ENCODE assay signal across 8 cellular contexts in the genomic region with DNA sequence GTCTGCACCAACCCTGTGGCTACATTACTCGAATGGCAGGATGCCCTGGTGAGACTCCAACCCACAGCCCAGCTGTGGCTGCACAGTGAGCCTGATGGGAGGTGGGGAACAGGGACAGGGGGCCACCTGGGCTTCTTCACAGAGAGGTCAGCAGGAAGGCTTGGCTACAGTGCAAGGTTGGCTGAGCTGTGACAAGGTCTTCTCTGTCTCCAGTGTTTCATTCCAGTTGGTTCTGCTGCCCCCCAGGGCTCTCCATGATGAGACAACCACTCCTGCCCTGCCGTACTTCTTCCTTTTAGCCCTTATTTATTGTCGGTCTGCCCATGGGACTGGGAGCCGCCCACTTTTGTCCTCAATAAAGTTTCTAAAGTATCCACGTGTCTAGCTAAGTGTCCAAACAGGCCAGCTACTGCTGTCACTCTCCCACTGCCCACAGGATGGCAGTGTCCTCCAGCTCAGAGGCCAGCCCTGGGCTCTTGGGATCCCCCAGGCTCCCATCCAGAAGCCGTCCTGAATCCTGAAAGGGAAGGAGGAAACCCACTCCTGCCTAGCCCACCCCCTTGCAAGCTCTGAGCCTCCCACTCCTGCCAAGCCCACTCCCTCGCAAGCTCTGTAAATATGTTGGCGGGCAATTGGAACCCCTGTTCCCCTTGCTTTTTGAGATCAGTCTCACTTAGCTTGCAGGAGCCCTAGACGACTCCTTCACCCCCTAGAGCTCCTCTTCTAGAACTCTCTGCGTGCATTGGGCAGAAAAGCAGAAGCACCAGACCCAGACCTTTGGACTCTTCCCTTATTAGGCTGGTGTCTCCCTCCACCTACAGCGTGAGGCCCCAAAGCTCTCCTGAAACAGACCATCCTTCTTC. TPM values are rescaled to one million over a fixed set of nuclear protein-coding genes. Genes with fewer than 3 reads are reported as not detected.
DNase-seq lines count a peak whose midpoint lies in the region; ATAC-seq, FAIRE-seq and TF ChIP-seq lines count a peak whose summit lies in the region.

No MANE protein-coding gene starts in this region.

- no peak overlapping the region for H3K27ac ChIP-seq in OCI-LY3 (ENCODE audit: low read length)

- H3K36me3 Mint-ChIP-seq in memory B cell: no peaks in the 10 kb centered on the region
- peaks cover 0 to 3% (median 0%) of the 10 kb centered on the region in 3 donors for H3K36me3 Mint-ChIP-seq in immature natural killer cell

- H3K4me3 Mint-ChIP-seq in memory B cell (no peak overlapping the region), immature natural killer cell (no peak overlapping the region)

- no peaks in the 10 kb centered on the region for H3K79me2 ChIP-seq in OCI-LY3 (ENCODE audit: low read length)

- no peaks in the 10 kb centered on the region for H3K4me1 ChIP-seq in OCI-LY3 (ENCODE audit: low read length)

- H2AFZ ChIP-seq in OCI-LY3 (ENCODE audit: low read depth, low read length): no peak overlapping the region

- peaks cover 21% of the 10 kb centered on the region for H3K36me3 ChIP-seq in OCI-LY3 (replicated peaks; ENCODE audit: low read depth, low read length)

- H3K4me1 Mint-ChIP-seq in memory B cell (peaks cover 6% of the 10 kb centered on the region), immature natural killer cell (peaks cover 10 to 12% of the 10 kb centered on the region in 2 donors)

- DNase-seq in AG08395 (ENCODE audit: low spot score): peak; percentile 86
- DNase-seq in ecto neural progenitor cell (ENCODE audit: low spot score): peak; percentile 83
- no peak for DNase-seq in memory B cell (ENCODE audit: low spot score in 2 of 2)
- peak; percentile 58 for DNase-seq in urothelium cell line (ENCODE audit: low spot score)
- DNase-seq in T-helper 9 cell: no peak
- no peak for DNase-seq in immature natural killer cell

- FAIRE-seq in urothelium cell line (lab: Jason Lieb, UNC): no peak

- H3K4me3 ChIP-seq in OCI-LY3 (ENCODE audit: low read length): no peak overlapping the region

- H3K9me3 Mint-ChIP-seq in memory B cell (no peaks in the 10 kb centered on the region), immature natural killer cell (no peaks in the 10 kb centered on the region)

- H3K27me3 Mint-ChIP-seq in memory B cell: peaks cover 22% of the 10 kb centered on the region
- peaks cover 7 to 22% (median 14%) of the 10 kb centered on the region in 3 donors for H3K27me3 Mint-ChIP-seq in immature natural killer cell (ENCODE audit: low read depth in 3 of 3)

- no peaks in the 10 kb centered on the region for H4K20me1 ChIP-seq in OCI-LY3 (ENCODE audit: insufficient read depth, low read length)

- no peaks in the 10 kb centered on the region for H3K27me3 ChIP-seq in OCI-LY3 (ENCODE audit: low read depth, low read length)

- peak; percentile 52 for TF ChIP-seq CTCF in GM12874 (IDR thresholded peaks at IDR 0.05; ENCODE audit: insufficient read depth, low read depth, low read length)
- TF ChIP-seq CTCF in OCI-LY3 (IDR thresholded peaks at IDR 0.05; ENCODE audit: low read depth, low read length): peak; percentile 44

- H3K9me3 ChIP-seq in OCI-LY3 (ENCODE audit: insufficient read depth, low read length): no peaks in the 10 kb centered on the region

- no peak overlapping the region for H3K4me2 ChIP-seq in OCI-LY3 (ENCODE audit: low read length)

- ATAC-seq in memory B cell (ENCODE audit: low read depth): peak; percentile 39

- H3K9ac ChIP-seq in OCI-LY3 (ENCODE audit: low read length): no peak overlapping the region

- no peak overlapping the region for H3K27ac Mint-ChIP-seq in memory B cell
- H3K27ac Mint-ChIP-seq in immature natural killer cell: no peak overlapping the region

RNA-seq across cellular contexts. Expression of a gene that starts 5.4 kb away (rescaled TPM):
- polyA plus RNA-seq in immature natural killer cell: not detected

RNA-seq across cellular contexts. Expression of a gene that starts 8.5 kb away (rescaled TPM):
- 1 to 10 TPM; 1.9 to 4.1 (median 2.6) TPM for polyA plus RNA-seq in immature natural killer cell

RNA-seq across cellular contexts. Expression of a gene that starts 15.1 kb away (rescaled TPM):
- not detected for polyA plus RNA-seq in immature natural killer cell

RNA-seq across cellular contexts. Expression of a gene that starts 35.7 kb away (rescaled TPM):
- 10 to 100 TPM in 1 of 3 donors, 1 to 10 TPM in 1, not detected in 1; 3.1 to 10.8 TPM for polyA plus RNA-seq in immature natural killer cell

RNA-seq across cellular contexts. Expression of a gene that starts 36.6 kb away (rescaled TPM):
- not detected for polyA plus RNA-seq in immature natural killer cell

Comparison
In these comparisons a context has a peak if more than half of its experiments do, and no peak if none do; other contexts are left out.
1. DNase-seq: peak in AG08395 (single experiment), ecto neural progenitor cell (single experiment) and urothelium cell line (single experiment); none in memory B cell (0 of 2), T-helper 9 cell (single experiment) and immature natural killer cell (0 of 3).